Comparison of ENCODE assay signal across 8 cellular contexts in genomic region chr5:32311404-32312193, GRCh38. TPM values are rescaled to one million over a fixed set of nuclear protein-coding genes. Genes with fewer than 3 reads are reported as not detected.
DNase-seq lines count a peak whose midpoint lies in the region; ATAC-seq and TF ChIP-seq lines count a peak whose summit lies in the region.

No MANE protein-coding gene starts in this region.

- no peaks in the 10 kb centered on the region for H3K9me2 ChIP-seq in Karpas-422 (replicated peaks; ENCODE audit: insufficient read depth, low read length)

- H4K20me1 ChIP-seq in Karpas-422 (ENCODE audit: insufficient read depth, low read depth, low read length), result peaks cover 13% of the 10 kb centered on the region; the same call in 1 of the 2 replicates

- H3K9me3 ChIP-seq in CD4-positive, CD25-positive, alpha-beta regulatory T cell (ENCODE audit: control insufficient read depth in 2 of 2, low read length in 2 of 2), result no peaks in the 10 kb centered on the region
- H3K9me3 ChIP-seq in Karpas-422 (ENCODE audit: low read length) (no peaks in the 10 kb centered on the region), muscle layer of colon (ENCODE audit: low read length) (no peaks in the 10 kb centered on the region)

- no peaks in the 10 kb centered on the region for H3K9me3 Mint-ChIP-seq in CD4-positive, CD25-positive, alpha-beta regulatory T cell
- H3K9me3 Mint-ChIP-seq in chondrocyte (ENCODE audit: low read depth), result no peaks in the 10 kb centered on the region

- H3K4me3 Mint-ChIP-seq in CD4-positive, CD25-positive, alpha-beta regulatory T cell, result peak overlapping the region; percentile 92 to 97 (median 94)
- H3K4me3 Mint-ChIP-seq in chondrocyte (ENCODE audit: unreplicated experiment), result peak overlapping the region; percentile 83

- peaks cover 53% of the 10 kb centered on the region for H3K79me2 ChIP-seq in Karpas-422 (ENCODE audit: low read length)

- ATAC-seq in CD4-positive, CD25-positive, alpha-beta regulatory T cell (ENCODE audit: low read depth in 2 of 2), result no peak

- peaks cover 2% of the 10 kb centered on the region for H3K36me3 ChIP-seq in CD4-positive, CD25-positive, alpha-beta regulatory T cell (ENCODE audit: control insufficient read depth, insufficient read depth, low read length)
- H3K36me3 ChIP-seq in Karpas-422 (ENCODE audit: insufficient read depth, low read length) (peaks cover 23% of the 10 kb centered on the region; the same call in 1 of the 2 replicates), muscle layer of colon (ENCODE audit: insufficient read depth, low read length) (no peaks in the 10 kb centered on the region)

- peak overlapping the region; percentile 60 to 96 (median 92) for H3K27ac Mint-ChIP-seq in CD4-positive, CD25-positive, alpha-beta regulatory T cell
- peak overlapping the region; percentile 86 for H3K27ac Mint-ChIP-seq in chondrocyte (ENCODE audit: unreplicated experiment)

- H3K27ac ChIP-seq in CD4-positive, CD25-positive, alpha-beta regulatory T cell (ENCODE audit: insufficient read depth, low read length, poor library complexity, severe bottlenecking), result peak overlapping the region; percentile 82
- peak overlapping the region; percentile 100 for H3K27ac ChIP-seq in Karpas-422 (ENCODE audit: low read length)
- H3K27ac ChIP-seq in muscle layer of colon (ENCODE audit: low read depth, low read length), result peak overlapping the region; percentile 87

- H3K27me3 ChIP-seq in CD4-positive, CD25-positive, alpha-beta regulatory T cell (ENCODE audit: control insufficient read depth, insufficient read depth, low read length), result no peaks in the 10 kb centered on the region
- no peaks in the 10 kb centered on the region for H3K27me3 ChIP-seq in Karpas-422 (ENCODE audit: low read length)
- H3K27me3 ChIP-seq in muscle layer of colon (ENCODE audit: control insufficient read depth in 1 of 2, insufficient read depth in 2 of 2, low read length in 2 of 2), result no peaks in the 10 kb centered on the region

- peak in 1 of 3 donors; percentile 4 for DNase-seq in CD4-positive, CD25-positive, alpha-beta regulatory T cell
- DNase-seq in Karpas-422 (peak; percentile 97), chondrocyte (ENCODE audit: low spot score) (no peak), NCI-H187 treated with DMSO at 0.1 percent for 48 hours (lab: John Stamatoyannopoulos, UW) (no peak), NCI-H128 (lab: John Stamatoyannopoulos, UW; ENCODE audit: unreplicated experiment) (no peak), NCI-H2196 (lab: John Stamatoyannopoulos, UW; ENCODE audit: unreplicated experiment) (no peak), NCI-H1048 (lab: John Stamatoyannopoulos, UW) (no peak)

- peaks cover 25% of the 10 kb centered on the region for H3K4me1 ChIP-seq in CD4-positive, CD25-positive, alpha-beta regulatory T cell (ENCODE audit: control insufficient read depth, insufficient read depth, low read length, poor library complexity, severe bottlenecking)
- H3K4me1 ChIP-seq in Karpas-422 (ENCODE audit: low read length), result peaks cover 56% of the 10 kb centered on the region
- peaks cover 34% of the 10 kb centered on the region for H3K4me1 ChIP-seq in muscle layer of colon (ENCODE audit: insufficient read depth, low read length)

- peaks cover 15% of the 10 kb centered on the region for H3K36me3 Mint-ChIP-seq in CD4-positive, CD25-positive, alpha-beta regulatory T cell
- H3K36me3 Mint-ChIP-seq in chondrocyte (ENCODE audit: low read depth), result no peaks in the 10 kb centered on the region

- no peak for TF ChIP-seq CTCF in chondrocyte (IDR thresholded peaks at IDR 0.05)

- no peaks in the 10 kb centered on the region for H3K27me3 Mint-ChIP-seq in CD4-positive, CD25-positive, alpha-beta regulatory T cell
- H3K27me3 Mint-ChIP-seq in chondrocyte (ENCODE audit: low read depth), result no peaks in the 10 kb centered on the region

- H3K9ac ChIP-seq in Karpas-422 (ENCODE audit: low read length) (peak overlapping the region; percentile 99), muscle layer of colon (ENCODE audit: low read length) (peak overlapping the region; percentile 63)

- peaks cover 27 to 58% (median 45%) of the 10 kb centered on the region in 4 donors for H3K4me1 Mint-ChIP-seq in CD4-positive, CD25-positive, alpha-beta regulatory T cell
- peaks cover 29% of the 10 kb centered on the region for H3K4me1 Mint-ChIP-seq in chondrocyte (ENCODE audit: low read depth)

- peak overlapping the region; percentile 99 for H3K4me2 ChIP-seq in Karpas-422 (ENCODE audit: low read depth, low read length, poor library complexity, severe bottlenecking)

- H2AFZ ChIP-seq in Karpas-422 (ENCODE audit: low read length), result no peak overlapping the region

- peak overlapping the region; percentile 82 for H3K4me3 ChIP-seq in CD4-positive, CD25-positive, alpha-beta regulatory T cell (ENCODE audit: low read depth, low read length)
- H3K4me3 ChIP-seq in Karpas-422 (ENCODE audit: low read length) (peak overlapping the region; percentile 77), muscle layer of colon (ENCODE audit: low read depth in 1 of 2, low read length in 2 of 2) (peak overlapping the region; percentile 62 to 76)

RNA-seq across cellular contexts. Expression of gene MTMR12, which starts 1.1 kb away (rescaled TPM):
- 27.7 TPM for total RNA-seq in CD4-positive, CD25-positive, alpha-beta regulatory T cell
- 10 to 100 TPM; 12.9 to 21.3 (median 17.6) TPM for polyA plus RNA-seq in CD4-positive, CD25-positive, alpha-beta regulatory T cell
- total RNA-seq in Karpas-422 (2014; rRNA removed; shearing (Covaris generic); ENCODE audit: low replicate concordance), result 63.4 and 126 TPM in 2 replicates
- 19.0 to 20.4 TPM (median 19.8 TPM) in 3 replicates for total RNA-seq in chondrocyte
